Comparison of ENCODE assay signal across 9 cellular contexts in genomic region chr12:132356686-132357622, GRCh38. TPM values are rescaled to one million over a fixed set of nuclear protein-coding genes. Genes with fewer than 3 reads are reported as not detected.
DNase-seq lines count a peak whose midpoint lies in the region; ATAC-seq and TF ChIP-seq lines count a peak whose summit lies in the region.
"Had no signal": no experiment of that assay in that cellular context is flagged by ENCODE, and none has a peak within 500 bp of the region (broad histone marks: within the 10 kb centered on the region; RNA-seq: fewer than 3 reads in every experiment).

No MANE protein-coding gene starts in this region.

- CTCF ChIA-PET in IMR-90 (lab: Yijun Ruan, JAX): interaction anchor here (0.7 kb wide), 1 partner anchor 203 kb away, joined by 4 read pairs; no protein-coding TSS in a partner anchor

- H4K8ac ChIP-seq in IMR-90 (ENCODE audit: low read depth in 2 of 2, low read length in 2 of 2): no peak overlapping the region

- no peak for TF ChIP-seq CTCF in BE2C (IDR thresholded peaks at IDR 0.05; ENCODE audit: low read depth, low read length)
- no peak for TF ChIP-seq CTCF in IMR-90 (conservative IDR thresholded peaks at IDR 0.05; ENCODE audit: low read depth, low read length)
- no peak for TF ChIP-seq CTCF in brain microvascular endothelial cell (IDR thresholded peaks at IDR 0.05; ENCODE audit: low read depth, low read length, missing control alignments)

- no peak for TF ChIP-seq POLR2A in IMR-90 (IDR thresholded peaks at IDR 0.05; ENCODE audit: low read depth, low read length)

- no peak overlapping the region for H2AK5ac ChIP-seq in IMR-90 (ENCODE audit: low read depth, low read length)

- H3K23ac ChIP-seq in IMR-90 (ENCODE audit: low read depth, low read length): no peak overlapping the region

- H3K27ac ChIP-seq in IMR-90 (ENCODE audit: insufficient read depth, low read length) (no peak overlapping the region), brain microvascular endothelial cell (no peak overlapping the region)

- H4K20me1 ChIP-seq in IMR-90 (ENCODE audit: insufficient read depth, low read length): no peaks in the 10 kb centered on the region

- H3K4me3 Mint-ChIP-seq in T-helper 17 cell: no peak overlapping the region
- H3K4me3 Mint-ChIP-seq: T-cell had no signal

- no peaks in the 10 kb centered on the region for H3K27me3 Mint-ChIP-seq in T-helper 17 cell

- H3K9me3 ChIP-seq in BE2C: peaks cover 6% of the 10 kb centered on the region
- H3K9me3 ChIP-seq in IMR-90 (ENCODE audit: control insufficient read depth, insufficient read depth, low read length): peaks cover 34% of the 10 kb centered on the region
- no peaks in the 10 kb centered on the region for H3K9me3 ChIP-seq in T-helper 17 cell (ENCODE audit: control insufficient read depth, low read length, poor library complexity, severe bottlenecking)

- BruUV-seq in IMR-90 (replicated peaks; lab: Mats Ljungman, UMichigan): no TSS peak

- no peak overlapping the region for H3K4ac ChIP-seq in IMR-90 (ENCODE audit: low read depth, low read length)

- H3K36me3 Mint-ChIP-seq in T-helper 17 cell (ENCODE audit: low read depth): no peaks in the 10 kb centered on the region
- H3K36me3 Mint-ChIP-seq: T-cell had no signal

- H3K56ac ChIP-seq in IMR-90 (ENCODE audit: extremely low read depth, insufficient read depth, low read length): no peak overlapping the region

- H3K36me3 ChIP-seq in BE2C (no peaks in the 10 kb centered on the region), IMR-90 (ENCODE audit: control insufficient read depth, insufficient read depth, low read length) (no peaks in the 10 kb centered on the region), brain microvascular endothelial cell (replicated peaks) (no peaks in the 10 kb centered on the region)

- peak overlapping the region; percentile 32 for H2AFZ ChIP-seq in IMR-90 (replicated peaks; ENCODE audit: low read length, poor library complexity)

- no peak overlapping the region for H2BK15ac ChIP-seq in IMR-90 (ENCODE audit: low read depth, low read length)

- H2BK5ac ChIP-seq in IMR-90 (ENCODE audit: low read depth, low read length, poor library complexity, severe bottlenecking): no peak overlapping the region

- no peak overlapping the region for H4K5ac ChIP-seq in IMR-90 (ENCODE audit: low read depth, low read length)

- H2AK9ac ChIP-seq in IMR-90 (replicated peaks; ENCODE audit: low read depth, low read length, poor library complexity): no peak overlapping the region

- H3K4me3 ChIP-seq in BE2C (ENCODE audit: low read depth, low read length) (no peak overlapping the region), IMR-90 (ENCODE audit: insufficient read depth, low read depth, low read length) (no peak overlapping the region), brain microvascular endothelial cell (ENCODE audit: low read depth, low read length) (no peak overlapping the region)

- no peaks in the 10 kb centered on the region for H3K9me1 ChIP-seq in IMR-90 (ENCODE audit: insufficient read depth, low read length)

- POLR2A ChIA-PET in IMR-90 (lab: Charles Lee; ENCODE audit: unreplicated experiment): no interaction called here

- peaks cover 47% of the 10 kb centered on the region for H3K27me3 ChIP-seq in BE2C
- no peaks in the 10 kb centered on the region for H3K27me3 ChIP-seq in IMR-90 (ENCODE audit: control insufficient read depth, insufficient read depth, low read length)
- H3K27me3 ChIP-seq in brain microvascular endothelial cell (replicated peaks): no peaks in the 10 kb centered on the region

- WGBS in IMR-90 (ENCODE audit: extremely low coverage in 2 of 2, insufficient read length in 1 of 2), 2 experiments: 38% methylated on average over 19 of the region's 37 CpGs; no CpG with 5 or more reads in 1 of the 2 experiments

- peak; percentile 3 for DNase-seq in BE2C
- peak; percentile 16 for DNase-seq in IMR-90
- DNase-seq in brain microvascular endothelial cell: peak; percentile 60
- DNase-seq in left colon: peak; percentile 52 to 54
- no peak for DNase-seq in T-helper 17 cell
- no peak for DNase-seq in NCI-H1436 treated with DMSO at 0.1 percent for 48 hours (lab: John Stamatoyannopoulos, UW)
- DNase-seq: T-cell had no signal

- no peaks in the 10 kb centered on the region for H3K4me1 Mint-ChIP-seq in T-helper 17 cell
- H3K4me1 Mint-ChIP-seq: T-cell had no signal

- no peak overlapping the region for H3K18ac ChIP-seq in IMR-90 (ENCODE audit: low read depth, low read length)

- no peak for TF ChIP-seq RAD21 in IMR-90 (IDR thresholded peaks at IDR 0.05; ENCODE audit: low read length)

- in situ Hi-C loops in IMR-90 (cut with MboI; ENCODE audit: low sequenced_read_pairs): no loop called here
- in situ Hi-C loops in brain microvascular endothelial cell (cut with HindIII; ENCODE audit: low pct_ligation_motif_present, low sequenced_read_pairs): no loop called here

- no peak overlapping the region for H2BK20ac ChIP-seq in IMR-90 (ENCODE audit: low read depth, low read length)

- H3K27ac Mint-ChIP-seq in T-helper 17 cell: no peak overlapping the region
- H3K27ac Mint-ChIP-seq: T-cell had no signal

- H3K4me2 ChIP-seq in IMR-90 (ENCODE audit: low read depth, low read length): no peak overlapping the region

- no peak overlapping the region for H3K14ac ChIP-seq in IMR-90 (replicated peaks; ENCODE audit: low read depth, low read length)

- intact Hi-C loops in IMR-90 (cut with micrococcal nuclease): no loop called here
- intact Hi-C loops in left colon (cut with DNase I, micrococcal nuclease): no loop called here

- H3K4me1 ChIP-seq in BE2C (no peaks in the 10 kb centered on the region), IMR-90 (ENCODE audit: control insufficient read depth, insufficient read depth, low read length) (no peaks in the 10 kb centered on the region)

- ATAC-seq in IMR-90 (ENCODE audit: low read depth) (peak; percentile 86), left colon (peak; percentile 81), HG03045 (IDR thresholded peaks at IDR 0.05; ENCODE audit: unreplicated experiment) (no peak), HG02852 (IDR thresholded peaks at IDR 0.05; ENCODE audit: unreplicated experiment) (no peak), T-helper 17 cell (no peak)
- ATAC-seq: T-cell had no signal

- H4K91ac ChIP-seq in IMR-90 (ENCODE audit: insufficient read depth, low read depth, low read length): no peak overlapping the region

- dilution Hi-C loops in IMR-90 (cut with HindIII; ENCODE audit: low sequenced_read_pairs, unreplicated experiment): no loop called here

- H2BK120ac ChIP-seq in IMR-90 (ENCODE audit: low read depth, low read length): no peak overlapping the region

- no peak overlapping the region for H3K9ac ChIP-seq in IMR-90 (ENCODE audit: low read depth, low read length)

- no peaks in the 10 kb centered on the region for H3K79me1 ChIP-seq in IMR-90 (ENCODE audit: low read depth in 1 of 2, low read length in 2 of 2)

TF ChIP-seq in IMR-90, 13 proteins besides CTCF, POLR2A, EP300 and RAD21:
- no peak for TF ChIP-seq ELK1 (IDR thresholded peaks at IDR 0.05; ENCODE audit: borderline replicate concordance, low read depth, low read length)
- TF ChIP-seq NFE2L2 (IDR thresholded peaks at IDR 0.05; ENCODE audit: low read depth, low read length): no peak
- no peak for TF ChIP-seq MXI1 (IDR thresholded peaks at IDR 0.05; ENCODE audit: borderline replicate concordance, low read depth, low read length)
- no peak for TF ChIP-seq SMC3 (IDR thresholded peaks at IDR 0.05; ENCODE audit: low read depth, low read length)
- no peak for TF ChIP-seq CHD1 (IDR thresholded peaks at IDR 0.05; ENCODE audit: low read depth, low read length)

RNA-seq across cellular contexts. Expression of gene GALNT9, which starts 27.6 kb away (rescaled TPM):
- 0.34 TPM for polyA plus RNA-seq in BE2C (2012; ENCODE audit: insufficient read depth, insufficient read length, low read depth)
- under 0.01 TPM in 1 of 2 replicates, not detected in the other for total RNA-seq in IMR-90 (2012; rRNA removed)
- polyA plus RNA-seq in IMR-90 (2012; rRNA removed): 0.12 and 0.14 TPM in 2 replicates
- 0.19 TPM in 1 of 2 replicates, not detected in the other for polyA plus RNA-seq in IMR-90 (2012; cell fraction: cytosol; rRNA removed)
- 0.33 and 0.50 TPM in 2 replicates for polyA plus RNA-seq in IMR-90 (2012; cell fraction: nucleus; rRNA removed; ENCODE audit: low replicate concordance)
- under 1 TPM in 1 of 2 donors, not detected in 1; 0.39 TPM for total RNA-seq in left colon
- total RNA-seq in T-helper 17 cell: not detected

Comparison
In these comparisons a context has a peak if more than half of its experiments do, and no peak if none do; other contexts are left out.
1. DNase-seq: peak in BE2C (single experiment), IMR-90 (single experiment), brain microvascular endothelial cell (single experiment) and left colon (2 of 2); none in T-helper 17 cell (0 of 3) and NCI-H1436 treated with DMSO at 0.1 percent for 48 hours (single experiment).
2. ATAC-seq: peak in IMR-90 (single experiment) and left colon (single experiment); none in HG03045 (single experiment), HG02852 (single experiment) and T-helper 17 cell (single experiment).